Comparison of ENCODE assay signal across 8 cellular contexts in genomic region chr1:13960376-13960987, GRCh38.
DNase-seq lines count a peak whose midpoint lies in the region; ATAC-seq and TF ChIP-seq lines count a peak whose summit lies in the region.

No MANE protein-coding gene starts in this region.

- RAD21 ChIA-PET in HCT116 (lab: Charles Lee; ENCODE audit: low non-redundant PET in 1 of 2, low total read pairs in 2 of 2, uncharacterized antibody in 2 of 2, unreplicated experiment in 2 of 2), result interaction anchor here in 1 of 2 experiments (1.5 kb wide), 1 partner anchor 132 kb away, joined by 4 read pairs; no protein-coding TSS in a partner anchor

- POLR2A ChIA-PET in HCT116 (lab: Charles Lee) (no interaction called here), PC-3 (lab: Charles Lee; ENCODE audit: unreplicated experiment) (no interaction called here)

- intact Hi-C loops in HCT116 (cut with micrococcal nuclease) (loop anchor here (1.0 kb wide), 2 partner anchors 132 to 295 kb away; no protein-coding TSS in a partner anchor), PC-3 (cut with micrococcal nuclease) (loop anchor here (1.0 to 10.0 kb wide), 3 partner anchors 131 to 1144 kb away; no protein-coding TSS in a partner anchor)

- H4K20me1 ChIP-seq in HCT116 (ENCODE audit: insufficient read depth), result no peaks in the 10 kb centered on the region
- H4K20me1 ChIP-seq in PC-3 (ENCODE audit: low read length), result no peaks in the 10 kb centered on the region

- no peak overlapping the region for H2BK15ac ChIP-seq in neuronal stem cell (ENCODE audit: low read length)

- no TSS peak for BruUV-seq in HCT116 (replicated peaks; lab: Mats Ljungman, UMichigan)
- no TSS peak for BruUV-seq in PC-3 (replicated peaks; lab: Mats Ljungman, UMichigan)

- no peaks in the 10 kb centered on the region for H3K9me3 ChIP-seq in HCT116 (ENCODE audit: control insufficient read depth in 1 of 2, insufficient read depth in 1 of 2, low read depth in 1 of 2, low read length in 2 of 2)
- no peaks in the 10 kb centered on the region for H3K9me3 ChIP-seq in PC-3 (ENCODE audit: low read length)
- H3K9me3 ChIP-seq in neuronal stem cell (replicated peaks in 1 of 2; ENCODE audit: control insufficient read depth in 2 of 2, insufficient read depth in 1 of 2, low read depth in 1 of 2, low read length in 2 of 2), result no peaks in the 10 kb centered on the region
- H3K9me3 ChIP-seq in suprapubic skin, result no peaks in the 10 kb centered on the region

- ATAC-seq in HCT116 (peak; percentile 93), PC-3 (peak; percentile 84), HG02938 (IDR thresholded peaks at IDR 0.05; ENCODE audit: unreplicated experiment) (no peak)

- no peak overlapping the region for H2AFZ ChIP-seq in HCT116 (ENCODE audit: low read depth, low read length, poor library complexity, severe bottlenecking)
- peak overlapping the region; percentile 41; the same call in 1 of the 2 replicates for H2AFZ ChIP-seq in PC-3 (ENCODE audit: low read length)
- no peak overlapping the region for H2AFZ ChIP-seq in neuronal stem cell (ENCODE audit: low read length)

- H3K4me1 ChIP-seq in HCT116 (ENCODE audit: control insufficient read depth in 1 of 2, insufficient read depth in 2 of 2, low read length in 2 of 2), result no peaks in the 10 kb centered on the region
- no peaks in the 10 kb centered on the region for H3K4me1 ChIP-seq in PC-3 (ENCODE audit: insufficient read depth, low read length)
- no peaks in the 10 kb centered on the region for H3K4me1 ChIP-seq in neuronal stem cell (ENCODE audit: control insufficient read depth in 2 of 2, insufficient read depth in 1 of 2, low read depth in 1 of 2, low read length in 2 of 2)
- H3K4me1 ChIP-seq in suprapubic skin, result no peaks in the 10 kb centered on the region

- H2BK5ac ChIP-seq in neuronal stem cell (ENCODE audit: low read length), result no peak overlapping the region

- H3K27me3 ChIP-seq in HCT116 (ENCODE audit: insufficient read depth, low read length) (peaks cover 12% of the 10 kb centered on the region; the same call in 1 of the 2 replicates), PC-3 (ENCODE audit: low read length) (no peaks in the 10 kb centered on the region), neuronal stem cell (ENCODE audit: control insufficient read depth in 3 of 3, insufficient read depth in 3 of 3, low read depth in 1 of 3, low read length in 3 of 3) (no peaks in the 10 kb centered on the region), suprapubic skin (no peaks in the 10 kb centered on the region)

- H3K9ac ChIP-seq in HCT116 (ENCODE audit: low read length), result no peak overlapping the region
- no peak overlapping the region for H3K9ac ChIP-seq in PC-3 (ENCODE audit: low read length)
- no peak overlapping the region for H3K9ac ChIP-seq in neuronal stem cell (ENCODE audit: low read depth, low read length, poor library complexity)

- H3K4me2 ChIP-seq in HCT116 (ENCODE audit: low read length) (no peak overlapping the region), PC-3 (ENCODE audit: low read length) (peak overlapping the region; percentile 37; the same call in 1 of the 2 replicates), neuronal stem cell (ENCODE audit: insufficient read depth, low read length, poor library complexity, severe bottlenecking) (no peak overlapping the region)

- no peaks in the 10 kb centered on the region for H3K36me3 ChIP-seq in HCT116 (ENCODE audit: control insufficient read depth in 1 of 2, insufficient read depth in 2 of 2, low read length in 2 of 2)
- H3K36me3 ChIP-seq in PC-3 (ENCODE audit: low read depth, low read length), result no peaks in the 10 kb centered on the region
- no peaks in the 10 kb centered on the region for H3K36me3 ChIP-seq in neuronal stem cell (replicated peaks in 1 of 2; ENCODE audit: control insufficient read depth in 2 of 2, insufficient read depth in 2 of 2, low read length in 2 of 2)
- H3K36me3 ChIP-seq in suprapubic skin, result no peaks in the 10 kb centered on the region

- no peak overlapping the region for H3K27ac ChIP-seq in HCT116 (ENCODE audit: low read depth, low read length)
- H3K27ac ChIP-seq in PC-3 (ENCODE audit: low read length), result no peak overlapping the region
- no peak overlapping the region for H3K27ac ChIP-seq in neuronal stem cell (replicated peaks; ENCODE audit: low read length)
- no peak overlapping the region for H3K27ac ChIP-seq in suprapubic skin

- H2AK5ac ChIP-seq in neuronal stem cell (ENCODE audit: low read depth, low read length), result no peak overlapping the region

- CTCF ChIA-PET in HCT116 (lab: Charles Lee), result interaction anchor here (2.3 kb wide), 1 partner anchor 131 kb away, joined by 11 read pairs; no protein-coding TSS in a partner anchor
- CTCF ChIA-PET in PC-3 (lab: Charles Lee), result no interaction called here

- no peak overlapping the region for H2BK120ac ChIP-seq in neuronal stem cell (ENCODE audit: low read depth, low read length)

- no peak for TF ChIP-seq EP300 in suprapubic skin (IDR thresholded peaks at IDR 0.05)

- peak; percentile 93 for TF ChIP-seq RAD21 in HCT116 (IDR thresholded peaks at IDR 0.05; ENCODE audit: low read depth)

- WGBS in neuronal stem cell (ENCODE audit: extremely low coverage in 2 of 2, insufficient read length in 2 of 2, insufficient replicate concordance in 1 of 2), 2 donors, result no CpG with 5 or more reads among the region's 12 CpGs
- 3% methylated on average over 10 of the region's 12 CpGs for WGBS in suprapubic skin

- H3F3A ChIP-seq in PC-3 (ENCODE audit: low read length, unreplicated experiment), result no peaks in the 10 kb centered on the region

- H3K79me2 ChIP-seq in HCT116 (ENCODE audit: insufficient read depth, low read length) (no peaks in the 10 kb centered on the region), PC-3 (ENCODE audit: low read length) (no peaks in the 10 kb centered on the region)

- no peak overlapping the region for H2BK12ac ChIP-seq in neuronal stem cell (ENCODE audit: low read length)

- no peak for TF ChIP-seq POLR2A in HCT116 (IDR thresholded peaks at IDR 0.05; ENCODE audit: borderline replicate concordance, extremely low read depth, insufficient read depth, insufficient read length)
- no peak for TF ChIP-seq POLR2A in suprapubic skin (IDR thresholded peaks at IDR 0.05)

- TF ChIP-seq CTCF in HCT116 (IDR thresholded peaks at IDR 0.05 in 2 of 3, conservative IDR thresholded peaks at IDR 0.05 in 1 of 3; ENCODE audit: borderline replicate concordance in 1 of 3, insufficient read depth in 1 of 3, low read depth in 2 of 3, low read length in 2 of 3) (peak; percentile 85 to 97 (median 95)), PC-3 (conservative IDR thresholded peaks at IDR 0.05; ENCODE audit: low read depth, low read length) (peak; percentile 93), fibroblast of villous mesenchyme (IDR thresholded peaks at IDR 0.05; ENCODE audit: insufficient read depth, low read depth, low read length) (peak; percentile 95), suprapubic skin (IDR thresholded peaks at IDR 0.05) (peak; percentile 87 to 88)

- DNase-seq in COLO668 (lab: John Stamatoyannopoulos, UW; ENCODE audit: unreplicated experiment) (peak; percentile 80), HCT116 (ENCODE audit: low read depth, low spot score) (peak; percentile 44), PC-3 (peak; percentile 84), fibroblast of villous mesenchyme (ENCODE audit: low read depth) (peak; percentile 54), neuronal stem cell (ENCODE audit: low spot score) (peak; percentile 72), suprapubic skin (ENCODE audit: low spot score in 2 of 2) (peak in 1 of 2 donors; percentile 81)
- DNase-seq in activated T-helper 1 cell treated with anti-CD3 and anti-CD28 coated beads, Interleukin-2, amount 50 U/mL, for 16 hours (ENCODE audit: low read depth in 1 of 2, low spot score in 1 of 2), result peak; percentile 35 to 43

- no peak overlapping the region for H3K14ac ChIP-seq in neuronal stem cell (ENCODE audit: low read length)

- H3K4me3 ChIP-seq in HCT116 (replicated peaks in 1 of 2; ENCODE audit: low read depth in 1 of 2, low read length in 2 of 2) (no peak overlapping the region), PC-3 (ENCODE audit: low read length) (no peak overlapping the region), fibroblast of villous mesenchyme (ENCODE audit: low read depth, low read length) (no peak overlapping the region), neuronal stem cell (ENCODE audit: low read length in 2 of 2) (no peak overlapping the region), suprapubic skin (no peak overlapping the region)

- no peak overlapping the region for H4K8ac ChIP-seq in neuronal stem cell (ENCODE audit: low read depth, low read length)

- H3K23ac ChIP-seq in neuronal stem cell (ENCODE audit: low read depth, low read length, poor library complexity), result no peak overlapping the region

- H3K18ac ChIP-seq in neuronal stem cell (ENCODE audit: low read length), result no peak overlapping the region

- H4K91ac ChIP-seq in neuronal stem cell (ENCODE audit: low read depth, low read length, poor library complexity), result no peak overlapping the region

- no peak overlapping the region for H3K4ac ChIP-seq in neuronal stem cell (ENCODE audit: low read length)

- no peaks in the 10 kb centered on the region for H3K79me1 ChIP-seq in neuronal stem cell (ENCODE audit: low read depth, low read length)

- H3K9me2 ChIP-seq in HCT116 (ENCODE audit: insufficient read depth), result no peaks in the 10 kb centered on the region
- no peaks in the 10 kb centered on the region for H3K9me2 ChIP-seq in PC-3 (replicated peaks; ENCODE audit: low read length)

TF ChIP-seq in HCT116, 20 proteins besides CTCF, POLR2A, EP300 and RAD21:
- TF ChIP-seq EZH2 (IDR thresholded peaks at IDR 0.05) (no peak), JUND (IDR thresholded peaks at IDR 0.05) (no peak), EGR1 (IDR thresholded peaks at IDR 0.05; ENCODE audit: low read depth) (no peak), ZFX (IDR thresholded peaks at IDR 0.05) (no peak), YY1 (IDR thresholded peaks at IDR 0.05; ENCODE audit: extremely low read depth, insufficient replicate concordance, low read depth, low read length) (peak; percentile 11), CBX3 (IDR thresholded peaks at IDR 0.05; ENCODE audit: low read depth) (0 out of 2 replicates have a peak, but pooled peaks have one; percentile 23), ZNF274 (IDR thresholded peaks at IDR 0.05; ENCODE audit: low read depth, low read length) (no peak)
